10 cellular contexts compared by ENCODE assay signal in the genomic region with DNA sequence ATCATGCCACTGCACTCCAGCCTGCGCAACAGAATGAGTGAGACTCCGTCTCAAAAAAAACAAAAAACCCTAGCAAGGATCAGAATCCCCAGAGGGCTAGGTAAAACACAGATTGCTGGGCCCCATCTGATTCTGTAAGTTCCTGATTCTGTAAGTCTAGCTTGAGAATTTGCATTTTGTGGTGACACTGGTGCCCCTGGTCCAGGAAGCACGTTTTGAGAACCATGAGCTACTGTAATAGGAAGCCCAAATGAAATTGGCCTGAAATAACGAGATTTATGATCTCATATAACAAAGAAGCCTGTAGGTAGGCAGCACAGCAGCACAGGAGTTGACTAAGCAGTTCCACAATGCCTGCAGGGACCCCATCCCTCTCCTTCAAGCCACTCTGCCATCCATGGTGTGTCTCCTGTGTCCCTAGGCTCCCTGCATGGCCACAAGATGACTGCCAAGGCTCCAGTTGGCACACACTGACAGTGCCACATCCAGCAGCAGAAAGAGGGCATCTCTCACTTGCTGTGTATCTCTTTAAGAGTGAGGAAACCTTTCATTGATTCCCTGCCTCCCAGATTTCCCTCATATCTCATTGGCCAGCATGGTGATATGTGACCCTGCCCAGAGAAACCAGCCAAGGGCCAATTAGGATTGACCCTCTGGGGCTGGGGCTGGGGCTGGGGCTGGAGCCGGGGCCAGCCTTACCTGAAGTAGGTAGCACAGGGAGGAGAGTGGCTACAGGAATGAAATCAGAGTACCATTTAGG. TPM values are rescaled to one million over a fixed set of nuclear protein-coding genes. Genes with fewer than 3 reads are reported as not detected.
DNase-seq lines count a peak whose midpoint lies in the region; ATAC-seq, FAIRE-seq and TF ChIP-seq lines count a peak whose summit lies in the region.
"Had no signal": no experiment of that assay in that cellular context is flagged by ENCODE, and none has a peak within 500 bp of the region (broad histone marks: within the 10 kb centered on the region; RNA-seq: fewer than 3 reads in every experiment).

No MANE protein-coding gene starts in this region.

- H3K9me3 ChIP-seq in A549 (0 out of 3 replicates have a peak, but pooled peaks cover 4% of the 10 kb centered on the region), right atrium auricular region (no peaks in the 10 kb centered on the region)

- peak; percentile 8 to 53; a peak in 3 of 6 replicates for ATAC-seq in A549
- ATAC-seq in GM19025 (IDR thresholded peaks at IDR 0.05; ENCODE audit: low read depth, unreplicated experiment) = peak; percentile 49
- peak; percentile 48 for ATAC-seq in HG03108 (IDR thresholded peaks at IDR 0.05; ENCODE audit: unreplicated experiment)
- ATAC-seq in HG02840 (IDR thresholded peaks at IDR 0.05; ENCODE audit: low FRiP score, unreplicated experiment) = no peak
- ATAC-seq: CD8-positive, alpha-beta T cell; K562 had no signal

- peak overlapping the region; percentile 49 for H3K4me2 ChIP-seq in A549

- TF ChIP-seq EP300 in A549 (IDR thresholded peaks at IDR 0.05) = no peak

- peak; percentile 68 to 74 for DNase-seq in A549 (ENCODE audit: low read depth in 1 of 2, low spot score in 1 of 2)
- peak; percentile 70 for DNase-seq in SKM-1 treated with dmso at 0.1 percent for 144 hours (lab: John Stamatoyannopoulos, UW; ENCODE audit: unreplicated experiment)
- DNase-seq in activated CD4-positive, alpha-beta T cell treated with anti-CD3 and anti-CD28 coated beads for 4 hours = no peak
- DNase-seq in right atrium auricular region (ENCODE audit: low spot score) = no peak
- no peak for DNase-seq in HTR-8/SVneo (ENCODE audit: insufficient read length, low spot score)
- DNase-seq: CD8-positive, alpha-beta T cell had no signal

- no peak for TF ChIP-seq CTCF in A549 (IDR thresholded peaks at IDR 0.05)
- no peak for TF ChIP-seq CTCF in right atrium auricular region (IDR thresholded peaks at IDR 0.05)

- FAIRE-seq in A549 (lab: Jason Lieb, UNC) (peak; percentile 82), HTR-8/SVneo (lab: Jason Lieb, UNC) (no peak)
- FAIRE-seq: K562 had no signal

- no peaks in the 10 kb centered on the region for H3K36me3 ChIP-seq in right atrium auricular region

- 42% methylated on average over 5 of the region's 5 CpGs for WGBS in A549 (ENCODE audit: missing lambda C conversion rate)

- TF ChIP-seq RAD21 in A549 (conservative IDR thresholded peaks at IDR 0.05 in 1 of 2, IDR thresholded peaks at IDR 0.05 in 1 of 2) = no peak

- H3K27me3 ChIP-seq in right atrium auricular region = no peaks in the 10 kb centered on the region

- POLR2A ChIA-PET in A549 (lab: Yijun Ruan, JAX) = no interaction called here

- H3K4me3 ChIP-seq in A549 (no peak overlapping the region), right atrium auricular region (no peak overlapping the region)
- H3K4me3 ChIP-seq: K562 had no signal

- no peak for TF ChIP-seq POLR2A in A549 (IDR thresholded peaks at IDR 0.05; ENCODE audit: low read length)

- peak overlapping the region; percentile 32 to 50 for H3K27ac ChIP-seq in A549
- no peak overlapping the region for H3K27ac ChIP-seq in right atrium auricular region

- H3K4me1 ChIP-seq in A549 = peaks cover 60% of the 10 kb centered on the region
- peaks cover 0 to 25% of the 10 kb centered on the region in 2 donors for H3K4me1 ChIP-seq in right atrium auricular region

- CTCF ChIA-PET in A549 (lab: Yijun Ruan, JAX) = interaction anchor here (0.8 to 16.3 kb wide), 7 partner anchors 9 to 312 kb away, joined by 3 to 230 read pairs (median 3); a partner anchor contains a TSS

TF ChIP-seq in A549, 52 proteins besides CTCF, POLR2A, EP300 and RAD21:
- TF ChIP-seq KDM1A (IDR thresholded peaks at IDR 0.05; ENCODE audit: low read depth) = no peak
- no peak for TF ChIP-seq HEYL (CRISPR knock-in tag; IDR thresholded peaks at IDR 0.05)
- no peak for TF ChIP-seq GATA3 (IDR thresholded peaks at IDR 0.05; ENCODE audit: borderline replicate concordance)
- TF ChIP-seq MAFK (IDR thresholded peaks at IDR 0.05; ENCODE audit: partially characterized antibody) = no peak
- TF ChIP-seq HOXA7 (CRISPR knock-in tag; IDR thresholded peaks at IDR 0.05) = no peak
- TF ChIP-seq ZC3H11A (IDR thresholded peaks at IDR 0.05) = no peak
- TF ChIP-seq CHD2 (IDR thresholded peaks at IDR 0.05; ENCODE audit: low read length, partially characterized antibody) = no peak
- TF ChIP-seq CBX8 (IDR thresholded peaks at IDR 0.05) = no peak
- TF ChIP-seq POLR2AphosphoS2 (conservative IDR thresholded peaks at IDR 0.05; ENCODE audit: low read length) = peak; percentile 39; the same call in 1 of the 2 replicates

RNA-seq across cellular contexts. Expression of a gene that starts 21.7 kb away (rescaled TPM):
- 28.9 and 47.8 TPM in 2 replicates for polyA plus RNA-seq in A549 (2011; rRNA removed)
- 27.9 and 36.2 TPM in 2 replicates for polyA plus RNA-seq in A549 (2012; cell fraction: cytosol; rRNA removed)
- polyA plus RNA-seq in A549 (2012; cell fraction: nucleus; rRNA removed) = 73.6 and 96.7 TPM in 2 replicates
- polyA plus RNA-seq in A549 (2017; fragmentation: RNase III; extraction: RNeasy Plus Mini Kit Qiagen cat#74134 plus additional on column Dnase treatment) = 50.6 to 55.4 TPM (median 53.9 TPM) in 3 replicates
- 156 and 168 TPM in 2 replicates for polyA minus RNA-seq in A549 (2011; rRNA and poly(A)+ RNA removed)
- 10 to 100 TPM; 10.7 to 19.6 TPM for total RNA-seq in right atrium auricular region

RNA-seq across cellular contexts. Expression of a gene that starts 22.3 kb away (rescaled TPM):
- not detected in 2 replicates for polyA plus RNA-seq in A549 (2011; rRNA removed)
- not detected in 2 replicates for polyA plus RNA-seq in A549 (2012; cell fraction: cytosol; rRNA removed)
- polyA plus RNA-seq in A549 (2012; cell fraction: nucleus; rRNA removed) = not detected in 2 replicates
- polyA plus RNA-seq in A549 (2017; fragmentation: RNase III; extraction: RNeasy Plus Mini Kit Qiagen cat#74134 plus additional on column Dnase treatment) = not detected in 3 replicates
- polyA minus RNA-seq in A549 (2011; rRNA and poly(A)+ RNA removed) = not detected in 2 replicates
- total RNA-seq in right atrium auricular region = not detected
- total RNA-seq: CD8-positive, alpha-beta T cell; K562 had no signal
- polyA plus RNA-seq: K562 had no signal

Comparison
In these comparisons a context has a peak if more than half of its experiments do, and no peak if none do; other contexts are left out.
1. DNase-seq: peak in A549 (2 of 2) and SKM-1 treated with dmso at 0.1 percent for 144 hours (single experiment); none in activated CD4-positive, alpha-beta T cell treated with anti-CD3 and anti-CD28 coated beads for 4 hours (0 of 2), right atrium auricular region (single experiment) and HTR-8/SVneo (single experiment).
2. H3K27ac ChIP-seq: peak in A549 (2 of 2); none in right atrium auricular region (0 of 2).